In genomic region chr12:120367924-120368788, GRCh38 we compare ENCODE assay signal across 8 cellular contexts. TPM values are rescaled to one million over a fixed set of nuclear protein-coding genes. Genes with fewer than 3 reads are reported as not detected.
DNase-seq lines count a peak whose midpoint lies in the region; ATAC-seq and TF ChIP-seq lines count a peak whose summit lies in the region.

No MANE protein-coding gene starts in this region.

- ATAC-seq in activated B cell treated with CpG ODN at 0.5 μM for 24 hours (ENCODE audit: low read depth): no peak
- peak; percentile 31 for ATAC-seq in left ventricle myocardium superior
- ATAC-seq in GM21717 (IDR thresholded peaks at IDR 0.05; ENCODE audit: unreplicated experiment): no peak
- no peak for ATAC-seq in GM18867 (IDR thresholded peaks at IDR 0.05; ENCODE audit: unreplicated experiment)

- H3K27me3 ChIP-seq in GM23248 (replicated peaks; ENCODE audit: insufficient read depth): peaks cover 60% of the 10 kb centered on the region

- H3K4me3 ChIP-seq in GM23248: 0 out of 2 replicates have a peak overlapping the region, but pooled peaks have one; percentile 29
- H3K4me3 ChIP-seq in skin epidermis: peak overlapping the region; percentile 18 to 57 (median 27)

- H3K4me2 ChIP-seq in GM23248 (ENCODE audit: unreplicated experiment): no peak overlapping the region

- no peaks in the 10 kb centered on the region for H4K20me1 ChIP-seq in GM23248 (ENCODE audit: insufficient read depth)

- H3K36me3 ChIP-seq in GM23248 (ENCODE audit: low read depth): no peaks in the 10 kb centered on the region

- peaks cover 77% of the 10 kb centered on the region for H3K27me3 Mint-ChIP-seq in activated B cell treated with CpG ODN at 0.5 μM for 24 hours

- no peak for TF ChIP-seq CTCF in activated B cell treated with CpG ODN at 0.5 μM for 24 hours (IDR thresholded peaks at IDR 0.05)

- H3K9me2 ChIP-seq in GM23248 (ENCODE audit: insufficient read depth): no peaks in the 10 kb centered on the region

- H3K9ac ChIP-seq in GM23248: no peak overlapping the region

- H3F3A ChIP-seq in GM23248 (ENCODE audit: insufficient read depth): 0 out of 2 replicates have a peak, but pooled peaks cover 4% of the 10 kb centered on the region

- CTCF ChIA-PET in activated B cell treated with CpG ODN at 0.5 μM for 24 hours (lab: Charles Lee): interaction anchor here (1.1 kb wide), 1 partner anchor 15 kb away, joined by 3 read pairs; no protein-coding TSS in a partner anchor

- H3K27ac ChIP-seq in GM23248: no peak overlapping the region
- peak overlapping the region in 5 of 21 experiments; percentile 5 to 48 (median 15) for H3K27ac ChIP-seq in skin epidermis

- no peaks in the 10 kb centered on the region for H3K9me3 Mint-ChIP-seq in activated B cell treated with CpG ODN at 0.5 μM for 24 hours

- no peaks in the 10 kb centered on the region for H3K4me1 ChIP-seq in GM23248 (ENCODE audit: insufficient read depth)

- POLR2A ChIA-PET in activated B cell treated with CpG ODN at 0.5 μM for 24 hours (lab: Charles Lee): no interaction called here

- H3K27ac Mint-ChIP-seq in activated B cell treated with CpG ODN at 0.5 μM for 24 hours: no peak overlapping the region

- peaks cover 17% of the 10 kb centered on the region for H3K4me1 Mint-ChIP-seq in activated B cell treated with CpG ODN at 0.5 μM for 24 hours

- intact Hi-C loops in activated B cell treated with CpG ODN at 0.5 μM for 24 hours (cut with micrococcal nuclease): no loop called here
- intact Hi-C loops in left ventricle myocardium superior (cut with micrococcal nuclease): no loop called here

- no peaks in the 10 kb centered on the region for H3K9me3 ChIP-seq in GM23248 (ENCODE audit: low read depth)

- in situ Hi-C loops in GM23248 (cut with MboI): no loop called here

- peak; percentile 41 for DNase-seq in GM23248
- no peak for DNase-seq in activated B cell treated with CpG ODN at 0.5 μM for 24 hours
- DNase-seq in left ventricle myocardium superior: peak; percentile 39
- no peak for DNase-seq in ureter (ENCODE audit: low spot score)
- no peak for DNase-seq in SKM-1 treated with dmso at 0.1 percent for 144 hours (lab: John Stamatoyannopoulos, UW; ENCODE audit: unreplicated experiment)

- no peaks in the 10 kb centered on the region for H3K79me2 ChIP-seq in GM23248 (ENCODE audit: insufficient read depth)

- peak overlapping the region; percentile 53 for H3K4me3 Mint-ChIP-seq in activated B cell treated with CpG ODN at 0.5 μM for 24 hours

- no peak overlapping the region for H2AFZ ChIP-seq in GM23248

- 4% methylated on average over 58 to 63 of the region's 86 CpGs for WGBS in GM23248 (ENCODE audit: low coverage in 1 of 2, low lambda C conversion rate in 2 of 2, missing lambda C conversion rate in 2 of 2), 2 experiments

- H3K36me3 Mint-ChIP-seq in activated B cell treated with CpG ODN at 0.5 μM for 24 hours (ENCODE audit: low read depth): no peaks in the 10 kb centered on the region

RNA-seq across cellular contexts. Expression of gene MSI1, which starts 0.8 kb away (rescaled TPM):
- not detected in 2 replicates for total RNA-seq in GM23248 (2014; rRNA removed; shearing (Covaris generic))
- not detected in 2 replicates for polyA plus RNA-seq in GM23248 (2016; fragmentation: Nextera tagmentation; extraction: Ambion mirVana)
- not detected in 2 replicates for total RNA-seq in activated B cell treated with CpG ODN at 0.5 μM for 24 hours
- 6.8 TPM for total RNA-seq in left ventricle myocardium superior
- total RNA-seq in ureter: 1.4 TPM

RNA-seq across cellular contexts. Expression of gene PLA2G1B, which starts 40.6 kb away (rescaled TPM):
- not detected in 2 replicates for total RNA-seq in GM23248 (2014; rRNA removed; shearing (Covaris generic))
- polyA plus RNA-seq in GM23248 (2016; fragmentation: Nextera tagmentation; extraction: Ambion mirVana): not detected in 2 replicates
- total RNA-seq in activated B cell treated with CpG ODN at 0.5 μM for 24 hours: not detected in 2 replicates
- not detected for total RNA-seq in left ventricle myocardium superior
- not detected for total RNA-seq in ureter

Comparison
In these comparisons a context has a peak if more than half of its experiments do, and no peak if none do; other contexts are left out.
1. DNase-seq: peak in GM23248 (single experiment) and left ventricle myocardium superior (single experiment); none in activated B cell treated with CpG ODN at 0.5 μM for 24 hours (single experiment), ureter (single experiment) and SKM-1 treated with dmso at 0.1 percent for 144 hours (single experiment).